Comparison of ENCODE assay signal across 8 cellular contexts in genomic region chr11:8832571-8833260, GRCh38.
DNase-seq lines count a peak whose midpoint lies in the region; ATAC-seq and TF ChIP-seq lines count a peak whose summit lies in the region.

No MANE protein-coding gene starts in this region.

- 52 to 54% methylated on average over 9 of the region's 9 CpGs for WGBS in heart right ventricle, 2 donors
- WGBS in testis, 2 donors: 60 to 62% methylated on average over 9 of the region's 9 CpGs

- ATAC-seq in GM21390 (IDR thresholded peaks at IDR 0.05; ENCODE audit: unreplicated experiment) (peak; percentile 80), activated B cell treated with CpG ODN at 0.5 μM for 24 hours (ENCODE audit: low read depth) (peak; percentile 96), heart right ventricle (peak; percentile 31 to 82 (median 76))

- POLR2A ChIA-PET in activated B cell treated with CpG ODN at 0.5 μM for 24 hours (lab: Charles Lee): interaction anchor here (0.6 to 2.2 kb wide), 5 partner anchors 19 to 612 kb away, joined by 4 to 11 read pairs (median 5); partner anchors contain the start of genes LMO1, RPL27A and TRIM66

- CTCF ChIA-PET in activated B cell treated with CpG ODN at 0.5 μM for 24 hours (lab: Charles Lee): no interaction called here

- peak overlapping the region in 9 of 10 donors; percentile 15 to 81 (median 53) for H3K27ac ChIP-seq in heart right ventricle
- peak overlapping the region; percentile 31 to 76 for H3K27ac ChIP-seq in testis

- H3K9me3 ChIP-seq in heart right ventricle (no peaks in the 10 kb centered on the region), testis (no peaks in the 10 kb centered on the region)

- H3K9me3 Mint-ChIP-seq in activated B cell treated with CpG ODN at 0.5 μM for 24 hours: no peaks in the 10 kb centered on the region

- no peak overlapping the region for H3K4me3 ChIP-seq in heart right ventricle
- H3K4me3 ChIP-seq in testis: no peak overlapping the region

- H3K27me3 ChIP-seq in heart right ventricle (no peaks in the 10 kb centered on the region), testis (no peaks in the 10 kb centered on the region)

- TF ChIP-seq CTCF in GM10266 (IDR thresholded peaks at IDR 0.05; ENCODE audit: control insufficient read depth, insufficient read depth, low read depth, missing control alignments) (no peak), activated B cell treated with CpG ODN at 0.5 μM for 24 hours (IDR thresholded peaks at IDR 0.05) (no peak), heart right ventricle (IDR thresholded peaks at IDR 0.05) (no peak), testis (IDR thresholded peaks at IDR 0.05) (no peak)

- intact Hi-C loops in activated B cell treated with CpG ODN at 0.5 μM for 24 hours (cut with micrococcal nuclease): loop anchor here (1.0 to 5.0 kb wide), 4 partner anchors 20 to 143 kb away; no protein-coding TSS in a partner anchor
- intact Hi-C loops in heart right ventricle (cut with DNase I): loop anchor here in 1 of 10 donors (10.0 kb wide), 1 partner anchor 82 kb away; the partner anchor contains the start of gene AKIP1
- intact Hi-C loops in testis (cut with DNase I; ENCODE audit: low total_unique reads): no loop called here

- H3K4me1 ChIP-seq in heart right ventricle (peaks cover 5 to 41% (median 32%) of the 10 kb centered on the region in 9 donors), testis (peaks cover 33% of the 10 kb centered on the region)

- DNase-seq in GM10266 (ENCODE audit: extremely low spot score) (peak; percentile 72), HT1080 (ENCODE audit: low read depth) (peak; percentile 77), activated B cell treated with CpG ODN at 0.5 μM for 24 hours (peak; percentile 22), heart right ventricle (no peak), testis (no peak), Ammon's horn (ENCODE audit: low spot score) (no peak), NCI-H748 treated with DMSO at 0.1 percent for 48 hours (lab: John Stamatoyannopoulos, UW) (no peak)

- H3K27me3 Mint-ChIP-seq in activated B cell treated with CpG ODN at 0.5 μM for 24 hours: no peaks in the 10 kb centered on the region

- H3K4me3 Mint-ChIP-seq in activated B cell treated with CpG ODN at 0.5 μM for 24 hours: no peak overlapping the region

- TF ChIP-seq POLR2A in testis (IDR thresholded peaks at IDR 0.05): no peak

- H3K4me1 Mint-ChIP-seq in activated B cell treated with CpG ODN at 0.5 μM for 24 hours: peaks cover 16% of the 10 kb centered on the region

- H3K36me3 Mint-ChIP-seq in activated B cell treated with CpG ODN at 0.5 μM for 24 hours (ENCODE audit: low read depth): no peaks in the 10 kb centered on the region

- peak overlapping the region; percentile 74 for H3K27ac Mint-ChIP-seq in activated B cell treated with CpG ODN at 0.5 μM for 24 hours

- H3K36me3 ChIP-seq in heart right ventricle (peaks cover 0 to 19% (median 0%) of the 10 kb centered on the region in 9 donors), testis (ENCODE audit: low read depth, missing control alignments) (no peaks in the 10 kb centered on the region)

Comparison
In these comparisons a context has a peak if more than half of its experiments do, and no peak if none do; other contexts are left out.
1. DNase-seq: peak in GM10266 (single experiment), HT1080 (single experiment) and activated B cell treated with CpG ODN at 0.5 μM for 24 hours (single experiment); none in heart right ventricle (0 of 2), testis (single experiment), Ammon's horn (single experiment) and NCI-H748 treated with DMSO at 0.1 percent for 48 hours (single experiment).
2. Peak in every context shown above with its lines, with median percentiles within 50 percentile points of each other: ATAC-seq.